ENCODE assay signal across 1 cellular context in genomic region chr19:12481781-12482504, GRCh38.
A peak's percentile ranks its signal among the peaks of the same experiment; 100 is the strongest.
TF ChIP-seq lines count a peak whose summit lies in the region.

No MANE protein-coding gene starts in this region.

TF ChIP-seq in HEK293, 187 proteins besides CTCF, POLR2A, EP300 and RAD21 (continued from another document):
- TF ChIP-seq ZNF692 (tag by site-specific recombination; IDR thresholded peaks at IDR 0.05), result peak; percentile 54
- TF ChIP-seq PBX3 (CRISPR knock-in tag; IDR thresholded peaks at IDR 0.05), result no peak
- TF ChIP-seq ELK4 (IDR thresholded peaks at IDR 0.05; ENCODE audit: borderline replicate concordance, low read depth, low read length), result no peak
